1 cellular context compared by ENCODE assay signal in the genomic region with DNA sequence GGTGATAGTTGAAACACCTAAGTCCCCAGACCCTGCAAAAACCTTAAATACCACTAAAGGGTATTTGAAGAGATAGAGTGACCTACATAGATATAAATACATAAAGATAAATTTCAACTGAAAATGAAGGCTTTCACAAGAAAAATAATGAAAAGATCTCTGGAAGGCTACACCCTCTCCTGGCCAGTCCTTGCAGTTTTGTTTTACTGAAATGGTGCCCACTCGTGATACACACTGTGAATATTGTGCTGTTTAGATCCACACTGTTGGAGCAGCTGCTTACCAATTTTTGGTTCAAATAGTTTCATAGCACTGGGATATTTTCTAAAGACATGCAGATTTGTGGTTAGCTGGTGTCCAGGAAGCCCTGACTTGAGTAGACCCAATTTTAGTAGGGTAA.
TF ChIP-seq lines count a peak whose summit lies in the region.

No MANE protein-coding gene starts in this region.

TF ChIP-seq in GM12878, 131 proteins besides CTCF, POLR2A, EP300 and RAD21:
- no peak for TF ChIP-seq ESRRA (IDR thresholded peaks at IDR 0.05; ENCODE audit: low read length)
- no peak for TF ChIP-seq HDAC6 (IDR thresholded peaks at IDR 0.05; ENCODE audit: unreplicated experiment)
- TF ChIP-seq FOS (IDR thresholded peaks at IDR 0.05; ENCODE audit: borderline replicate concordance, extremely low read depth, insufficient read length), result no peak
- TF ChIP-seq MYB (IDR thresholded peaks at IDR 0.05; ENCODE audit: borderline replicate concordance, low read depth, low read length), result no peak
- TF ChIP-seq SRF (IDR thresholded peaks at IDR 0.05; ENCODE audit: low read depth in 2 of 2, low read length in 2 of 2), result no peak
- TF ChIP-seq POLR2AphosphoS5 (IDR thresholded peaks at IDR 0.05; ENCODE audit: low read length), result no peak
- no peak for TF ChIP-seq MEF2A (IDR thresholded peaks at IDR 0.05; ENCODE audit: insufficient read depth, low read depth, low read length)
- no peak for TF ChIP-seq LARP7 (IDR thresholded peaks at IDR 0.05)
- TF ChIP-seq ZBED1 (IDR thresholded peaks at IDR 0.05; ENCODE audit: borderline replicate concordance), result no peak
- TF ChIP-seq FOXK2 (IDR thresholded peaks at IDR 0.05), result no peak
- TF ChIP-seq TAF1 (IDR thresholded peaks at IDR 0.05; ENCODE audit: borderline replicate concordance, low read depth, low read length), result no peak
- no peak for TF ChIP-seq SUPT20H (IDR thresholded peaks at IDR 0.05; ENCODE audit: borderline replicate concordance, control insufficient read depth, low read depth, low read length)
